In genomic region chr4:118592289-118592688, GRCh38 we compare ENCODE assay signal across 7 cellular contexts.
DNase-seq lines count a peak whose midpoint lies in the region; ATAC-seq and TF ChIP-seq lines count a peak whose summit lies in the region.
"Not testable (repeated sequence)": the region's sequence is repeated elsewhere in the genome, so short reads cannot be mapped to it uniquely, and the experiment has no call there.

No MANE protein-coding gene starts in this region.

- not testable (repeated sequence) for ATAC-seq in activated T-cell treated with anti-CD3 and anti-CD28 coated beads, Interleukin-2, amount 50 U/mL, for 4 hours

- intact Hi-C loops in OCI-LY7 (cut with micrococcal nuclease; ENCODE audit: unreplicated experiment) = not testable (repeated sequence)

- H3K4me1 ChIP-seq in OCI-LY7 (ENCODE audit: insufficient read depth, low read length, poor library complexity, severe bottlenecking) = peaks cover 14% of the 10 kb centered on the region
- not testable (repeated sequence) for H3K4me1 ChIP-seq in right atrium auricular region; mucosa of stomach (ENCODE audit: control insufficient read depth, insufficient read depth, low read length); skeletal muscle tissue (ENCODE audit: control insufficient read depth in 3 of 3, insufficient read depth in 3 of 3, low read length in 3 of 3)

- not testable (repeated sequence) for H3K9me3 Mint-ChIP-seq in activated T-cell treated with anti-CD3 and anti-CD28 coated beads, Interleukin-2, amount 50 U/mL, for 4 hours

- H3K9ac ChIP-seq in mucosa of stomach (ENCODE audit: low read length) (peak overlapping the region; percentile 82), skeletal muscle tissue (ENCODE audit: low read depth in 1 of 3, low read length in 3 of 3) (peak overlapping the region in 2 of 3 donors; percentile 76 to 85)

- POLR2A ChIA-PET in OCI-LY7 (lab: Charles Lee) = not testable (repeated sequence)

- H3K4me3 Mint-ChIP-seq in activated T-cell treated with anti-CD3 and anti-CD28 coated beads, Interleukin-2, amount 50 U/mL, for 4 hours = peak overlapping the region; percentile 37

- not testable (repeated sequence) for BruUV-seq in OCI-LY7 (replicated peaks; lab: Mats Ljungman, UMichigan)

- not testable (repeated sequence) for TF ChIP-seq CTCF in GM12865 (IDR thresholded peaks at IDR 0.05; ENCODE audit: insufficient read depth, low read depth, low read length, missing control alignments); OCI-LY7 (conservative IDR thresholded peaks at IDR 0.05; ENCODE audit: low read length); coronary artery (IDR thresholded peaks at IDR 0.05); right atrium auricular region (IDR thresholded peaks at IDR 0.05)

- not testable (repeated sequence) for H3K9me2 ChIP-seq in OCI-LY7 (ENCODE audit: insufficient read depth, low read length)

- DNase-seq in GM12865 (ENCODE audit: low read depth); OCI-LY7 (ENCODE audit: low spot score); activated T-cell treated with anti-CD3 and anti-CD28 coated beads, Interleukin-2, amount 50 U/mL, for 4 hours; coronary artery (ENCODE audit: low spot score); right atrium auricular region (ENCODE audit: low spot score): not testable (repeated sequence)

- not testable (repeated sequence) for H3K27me3 ChIP-seq in right atrium auricular region; mucosa of stomach (ENCODE audit: control insufficient read depth, insufficient read depth, low read length); skeletal muscle tissue (ENCODE audit: control insufficient read depth in 3 of 3, insufficient read depth in 3 of 3, low read length in 3 of 3)

- not testable (repeated sequence) for H3K9me3 ChIP-seq in OCI-LY7 (ENCODE audit: low read length); right atrium auricular region; mucosa of stomach (ENCODE audit: control insufficient read depth, low read length); skeletal muscle tissue (ENCODE audit: control insufficient read depth in 3 of 3, low read length in 3 of 3)

- H3K27me3 Mint-ChIP-seq in activated T-cell treated with anti-CD3 and anti-CD28 coated beads, Interleukin-2, amount 50 U/mL, for 4 hours (ENCODE audit: low read depth) = not testable (repeated sequence)

- not testable (repeated sequence) for H3K27ac ChIP-seq in OCI-LY7 (ENCODE audit: low read depth, low read length, poor library complexity, severe bottlenecking)
- peak overlapping the region; percentile 82 to 87 for H3K27ac ChIP-seq in coronary artery
- peak overlapping the region; percentile 72 to 87 for H3K27ac ChIP-seq in right atrium auricular region
- H3K27ac ChIP-seq in skeletal muscle tissue (ENCODE audit: low read depth, low read length) = peak overlapping the region; percentile 80

- not testable (repeated sequence) for H3K36me3 ChIP-seq in OCI-LY7 (ENCODE audit: insufficient read depth, low read length); right atrium auricular region; mucosa of stomach (ENCODE audit: control insufficient read depth, insufficient read depth, low read length); skeletal muscle tissue (ENCODE audit: control insufficient read depth in 3 of 3, insufficient read depth in 3 of 3, low read length in 3 of 3)

- H3K36me3 Mint-ChIP-seq in activated T-cell treated with anti-CD3 and anti-CD28 coated beads, Interleukin-2, amount 50 U/mL, for 4 hours (ENCODE audit: insufficient read depth) = not testable (repeated sequence)

- H4K20me1 ChIP-seq in OCI-LY7 (ENCODE audit: insufficient read depth, low read length) = not testable (repeated sequence)

- not testable (repeated sequence) for H2AFZ ChIP-seq in OCI-LY7 (ENCODE audit: low read length)

- H3K4me2 ChIP-seq in OCI-LY7 (ENCODE audit: low read length) = peak overlapping the region; percentile 57

- peaks cover 12% of the 10 kb centered on the region for H3K4me1 Mint-ChIP-seq in activated T-cell treated with anti-CD3 and anti-CD28 coated beads, Interleukin-2, amount 50 U/mL, for 4 hours (ENCODE audit: low read depth)

- CTCF ChIA-PET in OCI-LY7 (lab: Charles Lee; ENCODE audit: unreplicated experiment) = not testable (repeated sequence)

- H3K4me3 ChIP-seq in GM12865 (ENCODE audit: low read depth, low read length) (peak overlapping the region; percentile 66), OCI-LY7 (ENCODE audit: low read depth, low read length, poor library complexity, severe bottlenecking) (peak overlapping the region; percentile 75), coronary artery (peak overlapping the region; percentile 75), right atrium auricular region (peak overlapping the region; percentile 62 to 63), mucosa of stomach (ENCODE audit: low read length) (peak overlapping the region; percentile 60), skeletal muscle tissue (ENCODE audit: low read length in 3 of 3) (peak overlapping the region; percentile 69 to 79 (median 76))

- H3K79me2 ChIP-seq in OCI-LY7 (ENCODE audit: insufficient read depth, low read depth, low read length) = not testable (repeated sequence)
